ENCODE assay signal across 8 cellular contexts in the genomic region with DNA sequence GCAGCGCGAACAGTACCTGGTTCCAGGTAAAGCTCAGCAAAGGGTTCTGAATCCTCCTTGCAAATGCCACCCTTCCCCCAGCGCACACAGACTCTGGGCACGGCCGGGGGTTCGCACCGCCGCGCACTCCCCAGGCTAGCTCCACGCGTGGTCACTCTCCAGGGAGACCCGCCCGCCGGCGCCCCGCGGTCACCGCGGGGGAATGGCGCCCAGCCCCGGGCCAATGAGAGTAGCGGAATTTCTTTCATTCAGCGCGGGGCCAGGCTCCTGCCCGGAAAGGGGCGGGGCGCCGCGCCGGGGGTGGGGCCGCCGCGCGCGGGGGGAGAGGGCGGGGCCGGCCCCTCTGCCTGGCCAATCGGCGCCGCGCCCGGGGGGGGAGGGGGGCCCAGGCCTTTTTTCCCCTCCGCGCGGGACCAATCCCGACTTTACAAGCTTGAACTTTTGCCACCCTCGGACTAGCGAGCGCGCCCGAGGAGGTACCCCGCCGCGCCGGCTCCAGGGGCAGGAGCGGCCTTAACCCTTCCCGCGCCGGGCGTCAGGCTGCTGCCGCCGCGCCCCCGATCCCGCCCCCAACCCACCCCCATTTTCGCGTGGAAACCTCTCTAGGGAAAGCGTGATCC. TPM values are rescaled to one million over a fixed set of nuclear protein-coding genes. Genes with fewer than 3 reads are reported as not detected.
A peak's percentile ranks its signal among the peaks of the same experiment; 100 is the strongest.
DNase-seq lines count a peak whose midpoint lies in the region; ATAC-seq and TF ChIP-seq lines count a peak whose summit lies in the region.

No MANE protein-coding gene starts in this region.

- H3K4me3 Mint-ChIP-seq in activated naive CD8-positive, alpha-beta T cell treated with anti-CD3 and anti-CD28 coated beads for 36 hours, result peak overlapping the region; percentile 84

- H3K27me3 ChIP-seq in HCT116 (ENCODE audit: insufficient read depth, low read length) (no peaks in the 10 kb centered on the region), cardiac muscle cell (no peaks in the 10 kb centered on the region), trophoblast cell (ENCODE audit: insufficient read depth, low read length) (no peaks in the 10 kb centered on the region), tibial nerve (no peaks in the 10 kb centered on the region)

- H3K23ac ChIP-seq in trophoblast cell (ENCODE audit: low read length), result no peak overlapping the region

- peak overlapping the region; percentile 53 for H2BK5ac ChIP-seq in trophoblast cell (ENCODE audit: low read depth, low read length, poor library complexity)

- no TSS peak for BruUV-seq in HCT116 (replicated peaks; lab: Mats Ljungman, UMichigan)

- H2BK120ac ChIP-seq in trophoblast cell (ENCODE audit: insufficient read depth, low read length, poor library complexity), result peak overlapping the region; percentile 59

- TF ChIP-seq CTCF in HCT116 (IDR thresholded peaks at IDR 0.05 in 2 of 3, conservative IDR thresholded peaks at IDR 0.05 in 1 of 3; ENCODE audit: borderline replicate concordance in 1 of 3, insufficient read depth in 1 of 3, low read depth in 2 of 3, low read length in 2 of 3) (no peak), cardiac muscle cell (IDR thresholded peaks at IDR 0.05; ENCODE audit: low read depth, low read length) (no peak), tibial nerve (IDR thresholded peaks at IDR 0.05) (peak in 1 of 5 experiments; percentile 25)

- no peaks in the 10 kb centered on the region for H3K36me3 ChIP-seq in HCT116 (ENCODE audit: control insufficient read depth in 1 of 2, insufficient read depth in 2 of 2, low read length in 2 of 2)
- H3K36me3 ChIP-seq in cardiac muscle cell, result peaks cover 11% of the 10 kb centered on the region
- peaks cover 17% of the 10 kb centered on the region in 2 experiments for H3K36me3 ChIP-seq in trophoblast cell (ENCODE audit: control insufficient read depth in 1 of 2, insufficient read depth in 2 of 2, low read length in 2 of 2)
- no peaks in the 10 kb centered on the region for H3K36me3 ChIP-seq in tibial nerve

- H3K9ac ChIP-seq in HCT116 (ENCODE audit: low read length) (peak overlapping the region; percentile 73), trophoblast cell (ENCODE audit: low read length) (no peak overlapping the region)

- no peaks in the 10 kb centered on the region for H3K9me3 Mint-ChIP-seq in activated naive CD8-positive, alpha-beta T cell treated with anti-CD3 and anti-CD28 coated beads for 36 hours

- H3K18ac ChIP-seq in trophoblast cell (ENCODE audit: low read length), result peak overlapping the region; percentile 81

- POLR2A ChIA-PET in HCT116 (lab: Charles Lee), result interaction anchor here (0.6 to 1.5 kb wide), 4 partner anchors 10 to 140 kb away, joined by 3 to 7 read pairs (median 4); no protein-coding TSS in a partner anchor

- H3K4me2 ChIP-seq in HCT116 (ENCODE audit: low read length) (peak overlapping the region; percentile 99), trophoblast cell (ENCODE audit: low read length) (peak overlapping the region; percentile 96)

- H4K91ac ChIP-seq in trophoblast cell (ENCODE audit: low read depth, low read length), result peak overlapping the region; percentile 78

- no CpG with 5 or more reads among the region's 68 CpGs for WGBS in trophoblast cell (ENCODE audit: extremely low coverage, insufficient coverage, insufficient read length)
- WGBS in tibial nerve, 2 donors, result 3 to 6% methylated on average over 2 to 10 of the region's 68 CpGs

- H4K12ac ChIP-seq in trophoblast cell (ENCODE audit: low read depth, low read length), result no peak overlapping the region

- H3K79me1 ChIP-seq in trophoblast cell (ENCODE audit: low read length), result peaks cover 40% of the 10 kb centered on the region

- H3K4me3 ChIP-seq in HCT116 (replicated peaks in 1 of 2; ENCODE audit: low read depth in 1 of 2, low read length in 2 of 2), result peak overlapping the region; percentile 55 to 74
- peak overlapping the region; percentile 100 for H3K4me3 ChIP-seq in cardiac muscle cell
- H3K4me3 ChIP-seq in trophoblast cell (ENCODE audit: low read depth, low read length), result peak overlapping the region; percentile 74
- H3K4me3 ChIP-seq in tibial nerve, result peak overlapping the region; percentile 57 to 90 (median 82)

- no peak for TF ChIP-seq POLR2A in HCT116 (IDR thresholded peaks at IDR 0.05; ENCODE audit: borderline replicate concordance, extremely low read depth, insufficient read depth, insufficient read length)
- no peak for TF ChIP-seq POLR2A in tibial nerve (IDR thresholded peaks at IDR 0.05)

- H2AFZ ChIP-seq in HCT116 (ENCODE audit: low read depth, low read length, poor library complexity, severe bottlenecking), result peak overlapping the region; percentile 79
- peak overlapping the region; percentile 28 for H2AFZ ChIP-seq in trophoblast cell (ENCODE audit: insufficient read depth, low read length, poor library complexity)

- RAD21 ChIA-PET in HCT116 (lab: Charles Lee; ENCODE audit: low non-redundant PET in 1 of 2, low total read pairs in 2 of 2, uncharacterized antibody in 2 of 2, unreplicated experiment in 2 of 2), result interaction anchor here (0.6 to 1.1 kb wide), 3 partner anchors 64 to 151 kb away, joined by 3 to 4 read pairs (median 4); no protein-coding TSS in a partner anchor

- H3K79me2 ChIP-seq in HCT116 (ENCODE audit: insufficient read depth, low read length) (peaks cover 12% of the 10 kb centered on the region), trophoblast cell (ENCODE audit: control insufficient read depth, insufficient read depth, low read length, poor library complexity) (peaks cover 37% of the 10 kb centered on the region)

- H3K27ac ChIP-seq in HCT116 (ENCODE audit: low read depth, low read length), result peak overlapping the region; percentile 79
- H3K27ac ChIP-seq in cardiac muscle cell, result peak overlapping the region; percentile 97
- H3K27ac ChIP-seq in trophoblast cell (ENCODE audit: low read depth, low read length), result peak overlapping the region; percentile 73
- peak overlapping the region; percentile 58 to 89 (median 85) for H3K27ac ChIP-seq in tibial nerve

- no peak overlapping the region for H3K4ac ChIP-seq in trophoblast cell (ENCODE audit: low read depth, low read length)

- intact Hi-C loops in HCT116 (cut with micrococcal nuclease), result loop anchor here (2.0 to 5.0 kb wide), 2 partner anchors 74 to 151 kb away; no protein-coding TSS in a partner anchor

- peaks cover 28% of the 10 kb centered on the region for H3K27me3 Mint-ChIP-seq in activated naive CD8-positive, alpha-beta T cell treated with anti-CD3 and anti-CD28 coated beads for 36 hours

- CTCF ChIA-PET in HCT116 (lab: Charles Lee), result interaction anchor here (0.6 to 3.1 kb wide), 8 partner anchors 12 to 151 kb away, joined by 3 to 15 read pairs (median 4); no protein-coding TSS in a partner anchor

- H3K9me3 ChIP-seq in HCT116 (ENCODE audit: control insufficient read depth in 1 of 2, insufficient read depth in 1 of 2, low read depth in 1 of 2, low read length in 2 of 2) (no peaks in the 10 kb centered on the region), cardiac muscle cell (ENCODE audit: low read depth) (no peaks in the 10 kb centered on the region), trophoblast cell (ENCODE audit: insufficient read depth, low read depth, low read length) (no peaks in the 10 kb centered on the region), tibial nerve (no peaks in the 10 kb centered on the region)

- DNase-seq in EL (peak; percentile 96), HCT116 (ENCODE audit: low read depth, low spot score) (peak; percentile 87), NCI-H1048 (lab: John Stamatoyannopoulos, UW) (peak; percentile 86), SKM-1 treated with dmso at 0.1 percent for 144 hours (lab: John Stamatoyannopoulos, UW; ENCODE audit: unreplicated experiment) (peak; percentile 95), cardiac muscle cell (ENCODE audit: low read depth in 1 of 2, low spot score in 1 of 2) (peak; percentile 98), trophoblast cell (peak; percentile 86 to 95), tibial nerve (ENCODE audit: low spot score in 2 of 2) (peak; percentile 95 to 96)
- peak; percentile 90 for DNase-seq in activated naive CD8-positive, alpha-beta T cell treated with anti-CD3 and anti-CD28 coated beads for 36 hours

- peak in 1 of 2 donors; percentile 71 for TF ChIP-seq EP300 in tibial nerve (IDR thresholded peaks at IDR 0.05)

- peak overlapping the region; percentile 38 for H4K8ac ChIP-seq in trophoblast cell (ENCODE audit: low read depth, low read length)

- H4K20me1 ChIP-seq in HCT116 (ENCODE audit: insufficient read depth), result no peaks in the 10 kb centered on the region

- ATAC-seq in HCT116, result peak; percentile 70

- H3K4me1 Mint-ChIP-seq in activated naive CD8-positive, alpha-beta T cell treated with anti-CD3 and anti-CD28 coated beads for 36 hours, result peaks cover 16% of the 10 kb centered on the region

- H3K36me3 Mint-ChIP-seq in activated naive CD8-positive, alpha-beta T cell treated with anti-CD3 and anti-CD28 coated beads for 36 hours, result no peaks in the 10 kb centered on the region

- H3K27ac Mint-ChIP-seq in activated naive CD8-positive, alpha-beta T cell treated with anti-CD3 and anti-CD28 coated beads for 36 hours, result peak overlapping the region; percentile 34

- H3K4me1 ChIP-seq in HCT116 (ENCODE audit: control insufficient read depth in 1 of 2, insufficient read depth in 2 of 2, low read length in 2 of 2) (peaks cover 27 to 62% of the 10 kb centered on the region in 2 experiments), cardiac muscle cell (ENCODE audit: low read depth) (peaks cover 8% of the 10 kb centered on the region), trophoblast cell (ENCODE audit: control insufficient read depth in 1 of 2, insufficient read depth in 2 of 2, low read length in 2 of 2) (peaks cover 6 to 19% of the 10 kb centered on the region in 2 experiments), tibial nerve (peaks cover 0 to 39% (median 16%) of the 10 kb centered on the region in 4 donors)

- H2BK12ac ChIP-seq in trophoblast cell (ENCODE audit: low read length), result peak overlapping the region; percentile 16

- no peak for TF ChIP-seq RAD21 in HCT116 (IDR thresholded peaks at IDR 0.05; ENCODE audit: low read depth)

- no peak overlapping the region for H2AK5ac ChIP-seq in trophoblast cell (ENCODE audit: low read length)

- peak overlapping the region; percentile 19 for H3K14ac ChIP-seq in trophoblast cell (ENCODE audit: low read length)

- H3K9me2 ChIP-seq in HCT116 (ENCODE audit: insufficient read depth), result no peaks in the 10 kb centered on the region

RNA-seq across cellular contexts. Expression of a gene that starts 1.1 kb away (rescaled TPM):
- total RNA-seq in HCT116 (2021; ENCODE audit: unreplicated experiment) (6.6 TPM), cardiac muscle cell (232 and 274 TPM in 2 replicates), tibial nerve (10 to 100 TPM; 41.9 to 57.2 (median 48.6) TPM)
- polyA plus RNA-seq in HCT116 (2012), result 2.9 and 3.0 TPM in 2 replicates
- total RNA-seq in activated naive CD8-positive, alpha-beta T cell treated with anti-CD3 and anti-CD28 coated beads for 36 hours, result under 1 TPM; 0.04 to 0.10 TPM
- polyA plus RNA-seq in cardiac muscle cell, result 106 and 155 TPM in 2 replicates
- polyA plus RNA-seq in trophoblast cell (2013), result 29.5 and 30.6 TPM in 2 replicates

Comparison
In these comparisons a context has a peak if more than half of its experiments do, and no peak if none do; other contexts are left out.
1. Peak in every context shown above with its lines: DNase-seq, ATAC-seq, H3K4me3 ChIP-seq and H3K27ac ChIP-seq.